1 cellular context compared by ENCODE assay signal in genomic region chr6:3859878-3860552, GRCh38.
TF ChIP-seq lines count a peak whose summit lies in the region.

No MANE protein-coding gene starts in this region.

TF ChIP-seq in SK-N-SH treated with all-trans-retinoic acid at 6 μM for 48 hours, 23 proteins besides CTCF, POLR2A, EP300 and RAD21 (continued from another document):
- TF ChIP-seq, protein P1, sequence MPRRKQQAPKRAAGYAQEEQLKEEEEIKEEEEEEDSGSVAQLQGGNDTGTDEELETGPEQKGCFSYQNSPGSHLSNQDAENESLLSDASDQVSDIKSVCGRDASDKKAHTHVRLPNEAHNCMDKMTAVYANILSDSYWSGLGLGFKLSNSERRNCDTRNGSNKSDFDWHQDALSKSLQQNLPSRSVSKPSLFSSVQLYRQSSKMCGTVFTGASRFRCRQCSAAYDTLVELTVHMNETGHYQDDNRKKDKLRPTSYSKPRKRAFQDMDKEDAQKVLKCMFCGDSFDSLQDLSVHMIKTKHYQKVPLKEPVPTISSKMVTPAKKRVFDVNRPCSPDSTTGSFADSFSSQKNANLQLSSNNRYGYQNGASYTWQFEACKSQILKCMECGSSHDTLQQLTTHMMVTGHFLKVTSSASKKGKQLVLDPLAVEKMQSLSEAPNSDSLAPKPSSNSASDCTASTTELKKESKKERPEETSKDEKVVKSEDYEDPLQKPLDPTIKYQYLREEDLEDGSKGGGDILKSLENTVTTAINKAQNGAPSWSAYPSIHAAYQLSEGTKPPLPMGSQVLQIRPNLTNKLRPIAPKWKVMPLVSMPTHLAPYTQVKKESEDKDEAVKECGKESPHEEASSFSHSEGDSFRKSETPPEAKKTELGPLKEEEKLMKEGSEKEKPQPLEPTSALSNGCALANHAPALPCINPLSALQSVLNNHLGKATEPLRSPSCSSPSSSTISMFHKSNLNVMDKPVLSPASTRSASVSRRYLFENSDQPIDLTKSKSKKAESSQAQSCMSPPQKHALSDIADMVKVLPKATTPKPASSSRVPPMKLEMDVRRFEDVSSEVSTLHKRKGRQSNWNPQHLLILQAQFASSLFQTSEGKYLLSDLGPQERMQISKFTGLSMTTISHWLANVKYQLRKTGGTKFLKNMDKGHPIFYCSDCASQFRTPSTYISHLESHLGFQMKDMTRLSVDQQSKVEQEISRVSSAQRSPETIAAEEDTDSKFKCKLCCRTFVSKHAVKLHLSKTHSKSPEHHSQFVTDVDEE (CRISPR knock-in tag; IDR thresholded peaks at IDR 0.05), result no peak
- no peak for TF ChIP-seq ARNTL (CRISPR knock-in tag; IDR thresholded peaks at IDR 0.05; ENCODE audit: borderline replicate concordance, low read depth)
